8 cellular contexts compared by ENCODE assay signal in genomic region chr7:66741706-66742053, GRCh38. TPM values are rescaled to one million over a fixed set of nuclear protein-coding genes. Genes with fewer than 3 reads are reported as not detected.
DNase-seq lines count a peak whose midpoint lies in the region; ATAC-seq, FAIRE-seq and TF ChIP-seq lines count a peak whose summit lies in the region.

No MANE protein-coding gene starts in this region.

- no peak for TF ChIP-seq CTCF in kidney (IDR thresholded peaks at IDR 0.05; ENCODE audit: borderline replicate concordance, extremely low read depth, insufficient read depth)

- ATAC-seq in activated CD8-positive, alpha-beta T cell treated with anti-CD3 and anti-CD28 coated beads, Interleukin-2, amount 10 ng/mL, durations not matched to agents 7 days and 5 days = no peak
- no peak for ATAC-seq in GM21447 (IDR thresholded peaks at IDR 0.05; ENCODE audit: unreplicated experiment)

- H3K36me3 ChIP-seq in kidney (ENCODE audit: control insufficient read depth in 1 of 2, insufficient read depth in 2 of 2, low read length in 2 of 2) (no peaks in the 10 kb centered on the region), thymus (ENCODE audit: control insufficient read depth, insufficient read depth) (no peaks in the 10 kb centered on the region)

- H3K4me3 ChIP-seq in kidney (ENCODE audit: low read length in 2 of 2) (peak overlapping the region; percentile 91 to 92), thymus (ENCODE audit: low read length) (peak overlapping the region; percentile 92)

- H3K9me3 ChIP-seq in kidney (ENCODE audit: control insufficient read depth in 1 of 2, low read length in 2 of 2) (no peaks in the 10 kb centered on the region), thymus (ENCODE audit: control insufficient read depth) (no peaks in the 10 kb centered on the region)

- DNase-seq in activated CD4-positive, alpha-beta T cell treated with anti-CD3 and anti-CD28 coated beads, Interleukin-2, amount 10 ng/mL, durations not matched to agents 7 days and 5 days = no peak
- no peak for DNase-seq in activated CD4-positive, alpha-beta T cell treated with anti-CD3 and anti-CD28 coated beads for 1 hour
- DNase-seq in activated CD8-positive, alpha-beta T cell treated with anti-CD3 and anti-CD28 coated beads, Interleukin-2, amount 10 ng/mL, durations not matched to agents 7 days and 5 days = no peak
- no peak for DNase-seq in kidney
- DNase-seq in NCI-H1417 (lab: John Stamatoyannopoulos, UW) = no peak
- no peak for DNase-seq in GOT3 (lab: John Stamatoyannopoulos, UW)

- no peak overlapping the region for H3K27ac ChIP-seq in kidney (ENCODE audit: low read depth in 2 of 2, low read length in 2 of 2)
- no peak overlapping the region for H3K27ac ChIP-seq in thymus (ENCODE audit: low read depth)

- H3K4me3 Mint-ChIP-seq in activated CD4-positive, alpha-beta T cell treated with anti-CD3 and anti-CD28 coated beads, Interleukin-2, amount 10 ng/mL, durations not matched to agents 7 days and 5 days = peak overlapping the region; percentile 97
- H3K4me3 Mint-ChIP-seq in activated CD8-positive, alpha-beta T cell treated with anti-CD3 and anti-CD28 coated beads, Interleukin-2, amount 10 ng/mL, durations not matched to agents 7 days and 5 days = peak overlapping the region; percentile 98

- POLR2A ChIA-PET in activated CD4-positive, alpha-beta T cell treated with anti-CD3 and anti-CD28 coated beads, Interleukin-2, amount 10 ng/mL, durations not matched to agents 7 days and 5 days (lab: Charles Lee) = no interaction called here
- POLR2A ChIA-PET in activated CD8-positive, alpha-beta T cell treated with anti-CD3 and anti-CD28 coated beads, Interleukin-2, amount 10 ng/mL, durations not matched to agents 7 days and 5 days (lab: Charles Lee) = no interaction called here

- peaks cover 14% of the 10 kb centered on the region for H3K36me3 Mint-ChIP-seq in activated CD4-positive, alpha-beta T cell treated with anti-CD3 and anti-CD28 coated beads, Interleukin-2, amount 10 ng/mL, durations not matched to agents 7 days and 5 days (ENCODE audit: low read depth)
- peaks cover 14% of the 10 kb centered on the region for H3K36me3 Mint-ChIP-seq in activated CD8-positive, alpha-beta T cell treated with anti-CD3 and anti-CD28 coated beads, Interleukin-2, amount 10 ng/mL, durations not matched to agents 7 days and 5 days (ENCODE audit: low read depth)

- H3K9me3 Mint-ChIP-seq in activated CD4-positive, alpha-beta T cell treated with anti-CD3 and anti-CD28 coated beads, Interleukin-2, amount 10 ng/mL, durations not matched to agents 7 days and 5 days = no peaks in the 10 kb centered on the region
- no peaks in the 10 kb centered on the region for H3K9me3 Mint-ChIP-seq in activated CD8-positive, alpha-beta T cell treated with anti-CD3 and anti-CD28 coated beads, Interleukin-2, amount 10 ng/mL, durations not matched to agents 7 days and 5 days (ENCODE audit: insufficient read depth)

- WGBS in thymus = 88% methylated on average over 17 of the region's 17 CpGs

- H3K9ac ChIP-seq in kidney (ENCODE audit: low read length in 2 of 2) = peak overlapping the region in 1 of 2 donors; percentile 88

- H3K4me1 ChIP-seq in kidney (ENCODE audit: control insufficient read depth in 1 of 2, insufficient read depth in 1 of 2, low read depth in 1 of 2, low read length in 2 of 2) = peaks cover 0 to 4% of the 10 kb centered on the region in 2 donors
- H3K4me1 ChIP-seq in thymus (ENCODE audit: control insufficient read depth, insufficient read depth, low read length) = peaks cover 2% of the 10 kb centered on the region

- peaks cover 31% of the 10 kb centered on the region for H3K4me1 Mint-ChIP-seq in activated CD4-positive, alpha-beta T cell treated with anti-CD3 and anti-CD28 coated beads, Interleukin-2, amount 10 ng/mL, durations not matched to agents 7 days and 5 days
- H3K4me1 Mint-ChIP-seq in activated CD8-positive, alpha-beta T cell treated with anti-CD3 and anti-CD28 coated beads, Interleukin-2, amount 10 ng/mL, durations not matched to agents 7 days and 5 days (ENCODE audit: low read depth) = peaks cover 23% of the 10 kb centered on the region

- CTCF ChIA-PET in activated CD4-positive, alpha-beta T cell treated with anti-CD3 and anti-CD28 coated beads, Interleukin-2, amount 10 ng/mL, durations not matched to agents 7 days and 5 days (lab: Charles Lee) = no interaction called here
- CTCF ChIA-PET in activated CD8-positive, alpha-beta T cell treated with anti-CD3 and anti-CD28 coated beads, Interleukin-2, amount 10 ng/mL, durations not matched to agents 7 days and 5 days (lab: Charles Lee) = no interaction called here

- no peak for FAIRE-seq in kidney (lab: Jason Lieb, UNC)

- H3K27me3 Mint-ChIP-seq in activated CD4-positive, alpha-beta T cell treated with anti-CD3 and anti-CD28 coated beads, Interleukin-2, amount 10 ng/mL, durations not matched to agents 7 days and 5 days = no peaks in the 10 kb centered on the region
- no peaks in the 10 kb centered on the region for H3K27me3 Mint-ChIP-seq in activated CD8-positive, alpha-beta T cell treated with anti-CD3 and anti-CD28 coated beads, Interleukin-2, amount 10 ng/mL, durations not matched to agents 7 days and 5 days (ENCODE audit: low read depth)

- H3K27ac Mint-ChIP-seq in activated CD4-positive, alpha-beta T cell treated with anti-CD3 and anti-CD28 coated beads, Interleukin-2, amount 10 ng/mL, durations not matched to agents 7 days and 5 days = peak overlapping the region; percentile 99
- no peak overlapping the region for H3K27ac Mint-ChIP-seq in activated CD8-positive, alpha-beta T cell treated with anti-CD3 and anti-CD28 coated beads, Interleukin-2, amount 10 ng/mL, durations not matched to agents 7 days and 5 days

- no peaks in the 10 kb centered on the region for H3K27me3 ChIP-seq in thymus (ENCODE audit: control insufficient read depth, insufficient read depth)

- intact Hi-C loops in kidney (cut with DNase I) = no loop called here

RNA-seq across cellular contexts. Expression of gene RABGEF1, which starts 1.1 kb away (rescaled TPM):
- total RNA-seq in activated CD4-positive, alpha-beta T cell treated with anti-CD3 and anti-CD28 coated beads, Interleukin-2, amount 10 ng/mL, durations not matched to agents 7 days and 5 days = 10 to 100 TPM; 21.8 to 21.9 TPM
- total RNA-seq in activated CD8-positive, alpha-beta T cell treated with anti-CD3 and anti-CD28 coated beads, Interleukin-2, amount 10 ng/mL, durations not matched to agents 7 days and 5 days = 10 to 100 TPM; 23.2 to 23.8 TPM
- 26.8 TPM for total RNA-seq in kidney
- polyA plus RNA-seq in kidney (ENCODE audit: insufficient read depth, low read depth, low replicate concordance) (12.8 TPM), thymus (17.0 TPM)
